8 cellular contexts compared by ENCODE assay signal in the genomic region with DNA sequence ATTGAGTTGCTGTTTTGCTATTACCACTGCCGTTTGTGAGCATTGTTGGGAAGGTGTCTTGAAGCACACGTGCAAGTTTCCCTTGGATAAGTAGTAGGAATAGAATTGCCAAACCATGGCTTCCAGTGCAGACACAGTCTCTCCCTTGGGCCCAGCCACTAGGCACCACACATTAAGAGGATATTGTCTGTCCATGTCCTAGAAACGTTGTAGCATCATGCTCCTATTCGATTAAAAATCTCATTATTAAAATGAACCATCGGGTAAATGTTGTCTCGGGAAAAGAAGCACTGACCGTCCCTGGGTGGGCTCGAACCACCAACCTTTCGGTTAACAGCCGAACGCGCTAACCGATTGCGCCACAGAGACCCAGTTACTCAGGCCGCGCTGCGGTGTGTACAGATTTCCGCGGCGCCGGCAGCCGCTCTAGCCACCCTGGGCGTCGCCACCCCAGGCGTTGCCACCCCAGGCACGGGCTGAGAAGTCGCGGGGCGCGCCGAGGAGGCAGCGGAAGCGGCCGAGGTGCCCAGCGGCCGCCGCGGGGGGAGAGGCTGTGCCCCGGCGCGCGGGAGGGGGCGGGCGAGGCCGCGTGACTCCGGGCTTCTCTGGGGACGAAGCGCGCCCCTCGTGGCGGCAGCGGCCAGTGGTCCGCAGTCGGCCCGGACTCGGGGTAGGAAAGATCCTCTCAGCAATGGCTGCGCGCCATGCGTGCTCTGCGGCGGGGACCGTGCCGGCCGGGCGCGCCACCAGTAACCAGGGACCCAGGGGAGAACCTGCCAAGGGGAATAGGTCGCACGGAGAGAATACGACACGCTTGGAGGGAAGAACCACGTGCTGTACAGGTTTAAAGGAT. TPM values are rescaled to one million over a fixed set of nuclear protein-coding genes. Genes with fewer than 3 reads are reported as not detected.
DNase-seq lines count a peak whose midpoint lies in the region; ATAC-seq and TF ChIP-seq lines count a peak whose summit lies in the region.

No MANE protein-coding gene starts in this region.

- H3K9me3 ChIP-seq in BLaER1 (no peaks in the 10 kb centered on the region), right lobe of liver (no peaks in the 10 kb centered on the region)

- DNase-seq in NCI-H748 (lab: John Stamatoyannopoulos, UW; ENCODE audit: unreplicated experiment) (peak; percentile 98), dermis blood vessel endothelial cell (peak; percentile 90), right lobe of liver (peak; percentile 89 to 92 (median 91))
- peak; percentile 87 to 91 for DNase-seq in activated CD4-positive, alpha-beta T cell treated with anti-CD3 and anti-CD28 coated beads, Interleukin-2, amount 50 U/mL, for 24 hours (ENCODE audit: low read depth in 1 of 2, low spot score in 1 of 2)
- DNase-seq in stimulated activated CD4-positive, alpha-beta T cell treated with anti-CD3 and anti-CD28 coated beads, Interleukin-4, amount 100 ng/mL, for 4 hours, result peak; percentile 84 to 91

- no peaks in the 10 kb centered on the region for H3K36me3 ChIP-seq in BLaER1
- H3K36me3 ChIP-seq in right lobe of liver, result no peaks in the 10 kb centered on the region

- H3K27me3 ChIP-seq in BLaER1 (peaks cover 10% of the 10 kb centered on the region; the same call in 1 of the 2 replicates), right lobe of liver (no peaks in the 10 kb centered on the region)

- peak overlapping the region; percentile 64 for H3K4me3 ChIP-seq in BLaER1
- H3K4me3 ChIP-seq in right lobe of liver, result peak overlapping the region; percentile 35 to 57 (median 50)

- ATAC-seq in GM19324 (IDR thresholded peaks at IDR 0.05; ENCODE audit: low FRiP score, unreplicated experiment) (peak; percentile 93), HG03457 (IDR thresholded peaks at IDR 0.05; ENCODE audit: unreplicated experiment) (peak; percentile 88), right lobe of liver (peak; percentile 88 to 97 (median 92))

- H3K27ac ChIP-seq in BLaER1, result peak overlapping the region; percentile 73
- H3K27ac ChIP-seq in right lobe of liver, result peak overlapping the region; percentile 66 to 83 (median 68)

- H3K4me2 ChIP-seq in BLaER1, result peak overlapping the region; percentile 70

- peaks cover 14% of the 10 kb centered on the region for H3K4me1 ChIP-seq in BLaER1
- H3K4me1 ChIP-seq in right lobe of liver, result peaks cover 0 to 11% (median 4%) of the 10 kb centered on the region in 4 donors

- TF ChIP-seq POLR2A in right lobe of liver (IDR thresholded peaks at IDR 0.05), result peak; percentile 31

- H4K20me1 ChIP-seq in BLaER1, result no peaks in the 10 kb centered on the region

- H3K9ac ChIP-seq in BLaER1, result peak overlapping the region; percentile 75

- TF ChIP-seq CTCF in right lobe of liver (IDR thresholded peaks at IDR 0.05), result peak; percentile 66 to 72 (median 68)

- 0% methylated on average over 2 of the region's 72 CpGs for WGBS in right lobe of liver (ENCODE audit: insufficient coverage, low coverage, low lambda C conversion rate, missing lambda C conversion rate)

- intact Hi-C loops in right lobe of liver (cut with DNase I), result no loop called here

RNA-seq across cellular contexts. Expression of a gene that starts 56.2 kb away (rescaled TPM):
- total RNA-seq in dermis blood vessel endothelial cell, result 20.0 and 26.4 TPM in 2 replicates
- total RNA-seq in right lobe of liver, result 10 to 100 TPM in 1 of 6 experiments, 1 to 10 TPM in 5; 5.6 to 11.2 (median 8.4) TPM

Comparison
In these comparisons a context has a peak if more than half of its experiments do, and no peak if none do; other contexts are left out.
1. Peak in every context shown above with its lines: DNase-seq, ATAC-seq, H3K4me3 ChIP-seq and H3K27ac ChIP-seq.